ENCODE assay signal across 8 cellular contexts in the genomic region with DNA sequence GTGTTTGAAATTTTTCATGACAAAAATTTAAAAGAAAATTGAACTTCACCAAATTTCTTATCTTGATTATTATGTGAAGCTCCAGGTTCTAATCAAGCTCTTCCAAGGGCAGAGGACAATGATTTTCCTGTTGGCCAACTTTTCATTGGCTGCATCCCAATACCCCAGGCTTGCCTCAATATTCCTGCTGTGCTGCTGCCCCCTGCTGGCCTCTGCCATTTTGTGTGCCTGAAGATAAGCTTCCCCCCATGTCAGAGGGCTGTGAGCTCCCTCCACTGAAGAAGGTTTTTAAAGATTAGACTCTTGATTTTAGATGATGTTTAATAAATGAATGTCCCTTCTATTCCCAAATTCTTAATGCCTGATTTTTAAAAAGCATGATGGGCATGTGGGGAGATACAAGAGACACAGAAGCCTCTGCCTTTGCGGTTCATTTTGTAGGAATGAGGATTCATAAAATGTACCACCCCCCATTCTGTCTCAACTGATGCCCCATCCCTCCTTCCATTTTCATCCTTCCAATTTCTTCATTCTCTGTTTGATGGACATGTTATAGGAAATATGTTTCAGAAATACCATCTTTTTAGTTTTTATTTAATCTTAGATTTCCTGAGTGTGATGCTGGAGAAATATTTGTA.
DNase-seq lines count a peak whose midpoint lies in the region; ATAC-seq and TF ChIP-seq lines count a peak whose summit lies in the region.

No MANE protein-coding gene starts in this region.

- H3K9me2 ChIP-seq in OCI-LY1 (ENCODE audit: low read depth, low read length) = no peaks in the 10 kb centered on the region

- no peak overlapping the region for H2AFZ ChIP-seq in OCI-LY1 (ENCODE audit: low read length)

- H3K27ac ChIP-seq in HEK293 (ENCODE audit: extremely low read depth, low read depth, low read length) (no peak overlapping the region), OCI-LY1 (ENCODE audit: low read depth, low read length, poor library complexity, severe bottlenecking) (no peak overlapping the region), gastroesophageal sphincter (no peak overlapping the region)

- H3K36me3 ChIP-seq in HEK293 (ENCODE audit: control insufficient read depth in 2 of 2, insufficient read depth in 1 of 2, low read length in 2 of 2) (no peaks in the 10 kb centered on the region), OCI-LY1 (ENCODE audit: insufficient read depth, low read length) (no peaks in the 10 kb centered on the region), gastroesophageal sphincter (no peaks in the 10 kb centered on the region)

- TF ChIP-seq POLR2A in gastroesophageal sphincter (IDR thresholded peaks at IDR 0.05) = no peak

- no peaks in the 10 kb centered on the region for H3F3A ChIP-seq in OCI-LY1 (ENCODE audit: insufficient read depth, low read length)

- no peaks in the 10 kb centered on the region for H4K20me1 ChIP-seq in OCI-LY1 (ENCODE audit: insufficient read depth, low read length)

- no peaks in the 10 kb centered on the region for H3K27me3 ChIP-seq in OCI-LY1 (ENCODE audit: insufficient read depth, low read length)
- H3K27me3 ChIP-seq in gastroesophageal sphincter = no peaks in the 10 kb centered on the region

- CTCF ChIA-PET in HEK293 (lab: Yijun Ruan, JAX) = interaction anchor here (0.6 to 2.0 kb wide), 38 partner anchors 13 to 1036 kb away, joined by 3 to 23 read pairs (median 4); a partner anchor contains a TSS

- H3K4me2 ChIP-seq in OCI-LY1 (ENCODE audit: low read length) = no peak overlapping the region

- no peaks in the 10 kb centered on the region for H3K9me3 ChIP-seq in HEK293 (ENCODE audit: control insufficient read depth, insufficient read depth, low read depth, low read length)
- no peaks in the 10 kb centered on the region for H3K9me3 ChIP-seq in OCI-LY1 (ENCODE audit: low read length)
- H3K9me3 ChIP-seq in gastroesophageal sphincter = peaks cover 0 to 9% (median 0%) of the 10 kb centered on the region in 3 donors

- no peaks in the 10 kb centered on the region for H3K79me2 ChIP-seq in OCI-LY1 (ENCODE audit: insufficient read depth, low read length)

- POLR2A ChIA-PET in HEK293 (lab: Yijun Ruan, JAX) = interaction anchor here (0.8 kb wide), 1 partner anchor 102 kb away, joined by 3 read pairs; no protein-coding TSS in a partner anchor

- TF ChIP-seq CTCF in HEK293 (tag by site-specific recombination; IDR thresholded peaks at IDR 0.05) (no peak; the same call in 1 of the 2 replicates), OCI-LY1 (IDR thresholded peaks at IDR 0.05; ENCODE audit: low read length) (peak; percentile 93), gastroesophageal sphincter (IDR thresholded peaks at IDR 0.05) (peak in 3 of 4 experiments; percentile 26 to 56 (median 27))

- DNase-seq in CMK (ENCODE audit: low read depth) (peak; percentile 29), pons (ENCODE audit: low spot score) (peak; percentile 22)
- DNase-seq in activated T-cell treated with anti-CD3 and anti-CD28 coated beads, Interleukin-2, amount 50 U/mL, for 48 hours = peak; percentile 76 to 79

- no peak overlapping the region for H3K9ac ChIP-seq in OCI-LY1 (ENCODE audit: low read length)

- ATAC-seq in gastroesophageal sphincter (no peak), GM19455 (IDR thresholded peaks at IDR 0.05; ENCODE audit: unreplicated experiment) (no peak), HG02938 (IDR thresholded peaks at IDR 0.05; ENCODE audit: unreplicated experiment) (no peak)

- WGBS in gastroesophageal sphincter (ENCODE audit: low coverage in 1 of 2), 2 donors = 100% methylated on average over 1 of the region's 1 CpG

- H3K4me3 ChIP-seq in HEK293 (ENCODE audit: low read depth, low read length) = no peak overlapping the region
- H3K4me3 ChIP-seq in OCI-LY1 (ENCODE audit: low read depth, low read length, poor library complexity, severe bottlenecking) = no peak overlapping the region
- H3K4me3 ChIP-seq in gastroesophageal sphincter = no peak overlapping the region

- H3K4me1 ChIP-seq in HEK293 (ENCODE audit: control insufficient read depth, insufficient read depth, low read length) (no peaks in the 10 kb centered on the region), OCI-LY1 (ENCODE audit: insufficient read depth, low read length, severe bottlenecking) (peaks cover 14% of the 10 kb centered on the region), gastroesophageal sphincter (no peaks in the 10 kb centered on the region)

- TF ChIP-seq EP300 in gastroesophageal sphincter (IDR thresholded peaks at IDR 0.05) = no peak

TF ChIP-seq in HEK293, 187 proteins besides CTCF, POLR2A, EP300 and RAD21:
- TF ChIP-seq ZNF660 (tag by site-specific recombination; IDR thresholded peaks at IDR 0.05) = 0 out of 2 replicates have a peak, but pooled peaks have one; percentile 36
- TF ChIP-seq ZNF404 (tag by site-specific recombination; IDR thresholded peaks at IDR 0.05) = no peak
- TF ChIP-seq ZNF654 (tag by site-specific recombination; IDR thresholded peaks at IDR 0.05; ENCODE audit: low read depth) = peak; percentile 78
- TF ChIP-seq, protein P1, sequence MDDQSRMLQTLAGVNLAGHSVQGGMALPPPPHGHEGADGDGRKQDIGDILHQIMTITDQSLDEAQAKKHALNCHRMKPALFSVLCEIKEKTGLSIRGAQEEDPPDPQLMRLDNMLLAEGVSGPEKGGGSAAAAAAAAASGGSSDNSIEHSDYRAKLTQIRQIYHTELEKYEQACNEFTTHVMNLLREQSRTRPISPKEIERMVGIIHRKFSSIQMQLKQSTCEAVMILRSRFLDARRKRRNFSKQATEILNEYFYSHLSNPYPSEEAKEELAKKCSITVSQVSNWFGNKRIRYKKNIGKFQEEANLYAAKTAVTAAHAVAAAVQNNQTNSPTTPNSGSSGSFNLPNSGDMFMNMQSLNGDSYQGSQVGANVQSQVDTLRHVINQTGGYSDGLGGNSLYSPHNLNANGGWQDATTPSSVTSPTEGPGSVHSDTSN (CRISPR knock-in tag; IDR thresholded peaks at IDR 0.05) = no peak
- TF ChIP-seq ZNF776 (tag by site-specific recombination; IDR thresholded peaks at IDR 0.05; ENCODE audit: borderline replicate concordance) = no peak
- TF ChIP-seq ZFP37 (tag by site-specific recombination; IDR thresholded peaks at IDR 0.05) = no peak
- no peak for TF ChIP-seq ZFP3 (tag by site-specific recombination; IDR thresholded peaks at IDR 0.05; ENCODE audit: low read depth)

Comparison
In these comparisons a context has a peak if more than half of its experiments do, and no peak if none do; other contexts are left out.
1. DNase-seq: peak in every context shown above with its lines; median percentile 78 in activated T-cell treated with anti-CD3 and anti-CD28 coated beads, Interleukin-2, amount 50 U/mL, for 48 hours; 29 in CMK; 22 in pons.